In the genomic region with DNA sequence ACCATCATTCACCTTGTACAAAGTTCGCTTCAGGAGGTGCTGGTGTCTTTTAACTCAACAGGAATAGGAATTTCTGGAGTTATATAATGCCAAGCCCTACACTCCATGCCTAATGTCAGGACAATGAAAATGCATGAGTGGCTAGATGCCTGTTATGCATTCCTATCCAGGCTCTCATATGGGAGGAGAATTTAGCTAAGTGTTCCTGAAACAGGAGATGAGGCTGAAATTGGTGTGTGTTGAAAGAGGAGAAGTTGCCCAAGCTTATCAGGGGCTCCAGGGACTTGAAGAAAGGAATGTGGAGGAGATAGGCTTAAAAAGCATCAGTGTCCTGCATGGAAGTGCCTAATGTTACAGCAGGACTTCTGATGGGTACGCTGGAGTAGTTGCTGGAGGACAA, we compare ENCODE assay signal across 13 cellular contexts. TPM values are rescaled to one million over a fixed set of nuclear protein-coding genes. Genes with fewer than 3 reads are reported as not detected.
DNase-seq lines count a peak whose midpoint lies in the region; ATAC-seq and TF ChIP-seq lines count a peak whose summit lies in the region.
"Had no signal": no experiment of that assay in that cellular context is flagged by ENCODE, and none has a peak within 500 bp of the region (broad histone marks: within the 10 kb centered on the region; RNA-seq: fewer than 3 reads in every experiment).

No MANE protein-coding gene starts in this region.

- H3K27ac ChIP-seq in osteoblast (ENCODE audit: low read depth, low read length) = no peak overlapping the region
- H3K27ac ChIP-seq: SJSA1 had no signal

- TF ChIP-seq CTCF in osteoblast (IDR thresholded peaks at IDR 0.05; ENCODE audit: extremely low read depth, low read depth, low read length) = no peak

- no peaks in the 10 kb centered on the region for H3K27me3 ChIP-seq in osteoblast (ENCODE audit: insufficient read depth, low read length)
- H3K27me3 ChIP-seq: SJSA1 had no signal

- no peak overlapping the region for H3K4me3 ChIP-seq in osteoblast (ENCODE audit: insufficient read depth, low read length)
- H3K4me3 ChIP-seq: SJSA1 had no signal

- no peaks in the 10 kb centered on the region for H4K20me1 ChIP-seq in osteoblast (ENCODE audit: insufficient read depth, low read length)

- H3K9me3 Mint-ChIP-seq in T-helper 2 cell treated with Interferon-gamma antibody and Interleukin-4, amounts not matched to agents 5 μg/mL and 100 μg/mL, for 36 hours = no peaks in the 10 kb centered on the region

- H3K4me1 Mint-ChIP-seq in T-helper 2 cell treated with Interferon-gamma antibody and Interleukin-4, amounts not matched to agents 5 μg/mL and 100 μg/mL, for 36 hours (ENCODE audit: low read depth) = no peaks in the 10 kb centered on the region

- no peak overlapping the region for H2AFZ ChIP-seq in osteoblast (ENCODE audit: low read length)

- H3K27ac Mint-ChIP-seq in T-helper 2 cell treated with Interferon-gamma antibody and Interleukin-4, amounts not matched to agents 5 μg/mL and 100 μg/mL, for 36 hours = no peak overlapping the region

- H3K4me3 Mint-ChIP-seq in T-helper 2 cell treated with Interferon-gamma antibody and Interleukin-4, amounts not matched to agents 5 μg/mL and 100 μg/mL, for 36 hours = no peak overlapping the region

- ATAC-seq in GM19023 (IDR thresholded peaks at IDR 0.05; ENCODE audit: unreplicated experiment) (no peak), HG03175 (IDR thresholded peaks at IDR 0.05; ENCODE audit: unreplicated experiment) (no peak)
- ATAC-seq: PC-3 had no signal

- H3K4me1 ChIP-seq in osteoblast (ENCODE audit: insufficient read depth, low read length) = peaks cover 21% of the 10 kb centered on the region

- no peaks in the 10 kb centered on the region for H3K27me3 Mint-ChIP-seq in T-helper 2 cell treated with Interferon-gamma antibody and Interleukin-4, amounts not matched to agents 5 μg/mL and 100 μg/mL, for 36 hours (ENCODE audit: low read depth)

- no peaks in the 10 kb centered on the region for H3K9me3 ChIP-seq in osteoblast (ENCODE audit: low read depth, low read length)
- H3K9me3 ChIP-seq: SJSA1 had no signal

- no peaks in the 10 kb centered on the region for H3K36me3 ChIP-seq in osteoblast (ENCODE audit: insufficient read depth, low read length)
- H3K36me3 ChIP-seq: SJSA1 had no signal

- DNase-seq in GM03348 (ENCODE audit: low spot score) = peak; percentile 68
- DNase-seq in NCI-H226 = peak; percentile 73
- DNase-seq in fibroblast of peridontal ligament (ENCODE audit: extremely low read depth) = peak; percentile 73
- DNase-seq in osteoblast (ENCODE audit: insufficient read length, low spot score, missing footprints) = no peak
- no peak for DNase-seq in T-helper 2 cell treated with Interferon-gamma antibody and Interleukin-4, amounts not matched to agents 5 μg/mL and 100 μg/mL, for 36 hours (ENCODE audit: low spot score)
- DNase-seq: C1 segment of cervical spinal cord, NCI-H1436, NCI-H2029 treated with DMSO at 0.1 percent for 48 hours, NCI-H524 treated with DMSO at 0.1 percent for 48 hours, PC-3 had no signal

- H3K36me3 Mint-ChIP-seq in T-helper 2 cell treated with Interferon-gamma antibody and Interleukin-4, amounts not matched to agents 5 μg/mL and 100 μg/mL, for 36 hours (ENCODE audit: low read depth) = no peaks in the 10 kb centered on the region

- H3K4me2 ChIP-seq in osteoblast (ENCODE audit: insufficient read depth, low read length) = peak overlapping the region; percentile 8

- H3K79me2 ChIP-seq in osteoblast (ENCODE audit: insufficient read depth, low read length) = no peaks in the 10 kb centered on the region

RNA-seq across cellular contexts. Expression of a gene that starts 26.9 kb away (rescaled TPM):
- total RNA-seq in osteoblast = 59.2 and 80.0 TPM in 2 replicates
- total RNA-seq: PC-3 had no signal

Comparison
In these comparisons a context has a peak if more than half of its experiments do, and no peak if none do; other contexts are left out.
1. DNase-seq: peak in GM03348 (single experiment), NCI-H226 (single experiment) and fibroblast of peridontal ligament (single experiment); none in osteoblast (single experiment) and T-helper 2 cell treated with Interferon-gamma antibody and Interleukin-4, amounts not matched to agents 5 μg/mL and 100 μg/mL, for 36 hours (single experiment).